In genomic region chr7:73974101-73974947, GRCh38 we compare ENCODE assay signal across 17 cellular contexts. TPM values are rescaled to one million over a fixed set of nuclear protein-coding genes. Genes with fewer than 3 reads are reported as not detected.
DNase-seq lines count a peak whose midpoint lies in the region; ATAC-seq and TF ChIP-seq lines count a peak whose summit lies in the region.
"Had no signal": no experiment of that assay in that cellular context is flagged by ENCODE, and none has a peak within 500 bp of the region (broad histone marks: within the 10 kb centered on the region; RNA-seq: fewer than 3 reads in every experiment).

No MANE protein-coding gene starts in this region.

- intact Hi-C loops in spleen (cut with DNase I; ENCODE audit: low total_unique reads): no loop called here
- intact Hi-C loops in sigmoid colon (cut with DNase I): no loop called here

- H3K27me3 ChIP-seq in spleen (replicated peaks in 1 of 7) (no peaks in the 10 kb centered on the region), sigmoid colon (no peaks in the 10 kb centered on the region)

- TF ChIP-seq POLR2A in spleen (IDR thresholded peaks at IDR 0.05): no peak
- TF ChIP-seq POLR2A in sigmoid colon (IDR thresholded peaks at IDR 0.05): no peak

- TF ChIP-seq CTCF in GM20000 (IDR thresholded peaks at IDR 0.05; ENCODE audit: extremely low read depth, missing control alignments) (no peak), chondrocyte (IDR thresholded peaks at IDR 0.05) (no peak), mesothelial cell of epicardium (IDR thresholded peaks at IDR 0.05; ENCODE audit: unreplicated experiment) (no peak), spleen (IDR thresholded peaks at IDR 0.05 in 8 of 11, conservative IDR thresholded peaks at IDR 0.05 in 3 of 11) (no peak), sigmoid colon (IDR thresholded peaks at IDR 0.05) (no peak)

- WGBS in spleen, 5 donors: 89 to 93% (median 93%) methylated on average over 22 to 23 of the region's 23 CpGs
- WGBS in sigmoid colon, 2 donors: 93 to 94% methylated on average over 23 of the region's 23 CpGs

- H3K4me3 ChIP-seq in spleen (no peak overlapping the region), sigmoid colon (no peak overlapping the region)
- H3K4me3 ChIP-seq: GM23248, K562 had no signal

- H3K27ac ChIP-seq in spleen: no peak overlapping the region
- no peak overlapping the region for H3K27ac ChIP-seq in sigmoid colon
- H3K27ac ChIP-seq: GM23248, HL-60 had no signal

- DNase-seq in GM20000 (ENCODE audit: low spot score) (peak; percentile 23), chondrocyte (ENCODE audit: low spot score) (peak; percentile 69), mesothelial cell of epicardium (ENCODE audit: low spot score in 2 of 2, unreplicated experiment in 2 of 2) (peak in 1 of 2 experiments; percentile 35), spleen (peak; percentile 64), AG08396 (ENCODE audit: low spot score) (no peak), sigmoid colon (no peak), NCI-H1436 (lab: John Stamatoyannopoulos, UW) (no peak)
- DNase-seq: DMS79 treated with DMSO at 0.1 percent for 48 hours, GDM1, GM23248, NCI-H2107, NCI-H226, PC-3 had no signal

- H3K36me3 ChIP-seq in spleen (no peaks in the 10 kb centered on the region), sigmoid colon (no peaks in the 10 kb centered on the region)

- H3K4me1 Mint-ChIP-seq in chondrocyte (ENCODE audit: low read depth) (peaks cover 13% of the 10 kb centered on the region), mesothelial cell of epicardium (peaks cover 45% of the 10 kb centered on the region)

- peaks cover 2% of the 10 kb centered on the region for H3K27me3 Mint-ChIP-seq in chondrocyte (ENCODE audit: low read depth)
- no peaks in the 10 kb centered on the region for H3K27me3 Mint-ChIP-seq in mesothelial cell of epicardium (ENCODE audit: low read depth)

- no peak overlapping the region for H3K27ac Mint-ChIP-seq in chondrocyte (ENCODE audit: unreplicated experiment)
- peak overlapping the region; percentile 81 for H3K27ac Mint-ChIP-seq in mesothelial cell of epicardium
- H3K27ac Mint-ChIP-seq: CD8-positive, alpha-beta T cell had no signal

- H3K36me3 Mint-ChIP-seq in chondrocyte (ENCODE audit: low read depth) (no peaks in the 10 kb centered on the region), mesothelial cell of epicardium (no peaks in the 10 kb centered on the region)
- H3K36me3 Mint-ChIP-seq: CD8-positive, alpha-beta T cell had no signal

- TF ChIP-seq EP300 in sigmoid colon (IDR thresholded peaks at IDR 0.05): no peak

- H3K4me3 Mint-ChIP-seq in chondrocyte (ENCODE audit: unreplicated experiment) (no peak overlapping the region), mesothelial cell of epicardium (no peak overlapping the region)
- H3K4me3 Mint-ChIP-seq: CD8-positive, alpha-beta T cell had no signal

- ATAC-seq in HG02763 (IDR thresholded peaks at IDR 0.05; ENCODE audit: unreplicated experiment): no peak
- ATAC-seq: CD8-positive, alpha-beta T cell; K562; PC-3 had no signal

- H3K4me1 ChIP-seq in spleen (peaks cover 0 to 31% (median 11%) of the 10 kb centered on the region in 6 donors), sigmoid colon (peaks cover 0 to 40% (median 31%) of the 10 kb centered on the region in 4 donors)

- H3K9me3 ChIP-seq in spleen (no peaks in the 10 kb centered on the region), sigmoid colon (no peaks in the 10 kb centered on the region)

- H3K9me3 Mint-ChIP-seq in chondrocyte (ENCODE audit: low read depth) (no peaks in the 10 kb centered on the region), mesothelial cell of epicardium (no peaks in the 10 kb centered on the region)
- H3K9me3 Mint-ChIP-seq: CD8-positive, alpha-beta T cell had no signal

RNA-seq across cellular contexts. Expression of gene ELN, which starts 53.6 kb away (rescaled TPM):
- 8,224 to 15,554 TPM (median 15,093 TPM) in 3 replicates for total RNA-seq in chondrocyte
- 32.9 to 37.4 TPM (median 33.2 TPM) in 3 replicates for total RNA-seq in mesothelial cell of epicardium
- total RNA-seq in spleen: 10 to 100 TPM; 11.7 to 94.7 (median 38.6) TPM
- 10 to 100 TPM; 11.1 to 65.9 (median 24.7) TPM for polyA plus RNA-seq in spleen
- total RNA-seq in sigmoid colon: 100 to 1,000 TPM in 1 of 4 donors, 10 to 100 TPM in 3; 13.3 to 174 (median 36.4) TPM
- polyA plus RNA-seq in sigmoid colon: 10 to 100 TPM in 1 of 3 donors, 1 to 10 TPM in 2; 2.5 to 41.2 (median 6.6) TPM
- total RNA-seq: CD8-positive, alpha-beta T cell had no signal
- polyA plus RNA-seq: K562 had no signal

Comparison
In these comparisons a context has a peak if more than half of its experiments do, and no peak if none do; other contexts are left out.
1. DNase-seq: peak in GM20000 (single experiment), chondrocyte (single experiment) and spleen (single experiment); none in AG08396 (single experiment), sigmoid colon (single experiment) and NCI-H1436 (single experiment).
2. RNA of gene ELN, which starts 53.6 kb away (total RNA-seq): 8,224 to 15,554 TPM in chondrocyte; 13.3 to 174 TPM in sigmoid colon, 11.7 to 94.7 TPM in spleen and 32.9 to 37.4 TPM in mesothelial cell of epicardium; every median in the first group is over 10 times any median in the second.